8 cellular contexts compared by ENCODE assay signal in the genomic region with DNA sequence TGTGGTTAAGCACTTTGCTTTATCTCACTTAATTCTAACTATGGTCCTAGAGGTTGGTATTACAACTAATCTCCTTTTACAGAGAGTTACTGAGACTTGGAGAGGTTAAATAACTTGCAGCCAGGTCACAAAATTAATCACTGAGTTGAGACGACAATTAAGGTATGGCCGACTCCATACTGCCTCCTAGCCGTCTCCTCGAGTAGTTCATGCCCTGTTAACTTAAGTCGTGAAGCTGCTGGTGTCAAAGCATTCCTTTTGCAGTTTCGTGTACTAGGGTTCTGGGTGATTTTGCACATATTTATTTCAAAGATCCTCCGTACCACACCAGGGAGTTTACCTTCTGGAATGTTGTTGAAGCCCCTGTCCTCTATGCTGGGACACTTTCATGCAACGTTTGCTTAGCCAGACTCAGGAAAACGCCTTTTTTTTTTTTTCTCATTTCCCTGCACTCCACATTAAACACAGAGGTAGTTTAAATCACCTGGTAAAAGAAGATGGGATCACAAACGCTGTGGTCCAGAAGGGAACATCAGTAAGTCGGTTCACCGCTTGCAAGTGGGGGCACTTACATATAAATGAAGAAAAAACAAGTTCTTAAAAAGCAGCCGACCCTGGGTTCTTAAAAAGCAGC. TPM values are rescaled to one million over a fixed set of nuclear protein-coding genes. Genes with fewer than 3 reads are reported as not detected.
DNase-seq lines count a peak whose midpoint lies in the region; TF ChIP-seq lines count a peak whose summit lies in the region.

No MANE protein-coding gene starts in this region.

- no peaks in the 10 kb centered on the region for H3K9me2 ChIP-seq in hepatocyte (replicated peaks; ENCODE audit: insufficient read depth)

- H4K20me1 ChIP-seq in hepatocyte (ENCODE audit: insufficient read depth, poor library complexity, severe bottlenecking), result no peaks in the 10 kb centered on the region

- H3K27ac ChIP-seq in angular gyrus (ENCODE audit: low read depth, low read length) (peak overlapping the region; percentile 86), hepatocyte (peak overlapping the region; percentile 99), sigmoid colon (peak overlapping the region; percentile 97 to 100 (median 99))

- H3K36me3 ChIP-seq in hepatocyte (replicated peaks; ENCODE audit: insufficient read depth, low read depth), result no peaks in the 10 kb centered on the region
- H3K36me3 ChIP-seq in sigmoid colon, result no peaks in the 10 kb centered on the region

- TF ChIP-seq CTCF in HFF-Myc (IDR thresholded peaks at IDR 0.05; ENCODE audit: low read depth, low read length, missing control alignments) (peak; percentile 82), NB4 (IDR thresholded peaks at IDR 0.05; ENCODE audit: low read depth, low read length) (peak; percentile 63), hepatocyte (IDR thresholded peaks at IDR 0.05; ENCODE audit: poor library complexity) (peak; percentile 72), sigmoid colon (IDR thresholded peaks at IDR 0.05) (peak; percentile 30 to 78 (median 66))

- TF ChIP-seq POLR2A in NB4 (IDR thresholded peaks at IDR 0.05; ENCODE audit: extremely low read depth, insufficient read length) (no peak), sigmoid colon (IDR thresholded peaks at IDR 0.05) (no peak)

- DNase-seq in GM04503 (ENCODE audit: low read depth) (peak; percentile 45), HFF-Myc (ENCODE audit: extremely low read depth, low read depth) (no peak), NB4 (ENCODE audit: low read depth) (peak; percentile 87), T-helper 1 cell (peak; percentile 23 to 82 (median 50)), hepatocyte (ENCODE audit: low spot score) (peak; percentile 84), sigmoid colon (no peak), occipital lobe (lab: John Stamatoyannopoulos, UW) (no peak)

- H3K4me1 ChIP-seq in hepatocyte (ENCODE audit: insufficient read depth), result peaks cover 16% of the 10 kb centered on the region
- peaks cover 0 to 28% (median 22%) of the 10 kb centered on the region in 4 donors for H3K4me1 ChIP-seq in sigmoid colon

- 2% methylated on average over 13 of the region's 13 CpGs for WGBS in hepatocyte (ENCODE audit: low lambda C conversion rate, missing lambda C conversion rate)
- WGBS in sigmoid colon, 2 donors, result 0 to 1% methylated on average over 13 of the region's 13 CpGs

- H3K4me3 ChIP-seq in HFF-Myc (replicated peaks; ENCODE audit: low read depth, low read length) (peak overlapping the region; percentile 78), NB4 (ENCODE audit: low read depth, low read length) (peak overlapping the region; percentile 96), hepatocyte (peak overlapping the region; percentile 43), sigmoid colon (peak overlapping the region; percentile 73 to 99 (median 94))

- no peak for TF ChIP-seq EP300 in sigmoid colon (IDR thresholded peaks at IDR 0.05)

- H3K79me2 ChIP-seq in hepatocyte, result peaks cover 27% of the 10 kb centered on the region

- no peaks in the 10 kb centered on the region for H3K9me3 ChIP-seq in hepatocyte (ENCODE audit: low read depth)
- H3K9me3 ChIP-seq in sigmoid colon, result no peaks in the 10 kb centered on the region

- intact Hi-C loops in sigmoid colon (cut with DNase I), result loop anchor here (5.0 to 10.0 kb wide), 4 partner anchors 71 to 381 kb away; a partner anchor contains a TSS

- H2AFZ ChIP-seq in hepatocyte, result peak overlapping the region; percentile 95

- peak overlapping the region; percentile 78 for H3K4me2 ChIP-seq in hepatocyte

- H3K27me3 ChIP-seq in hepatocyte (no peaks in the 10 kb centered on the region), sigmoid colon (no peaks in the 10 kb centered on the region)

RNA-seq across cellular contexts. Expression of a gene that starts 0.6 kb away (rescaled TPM):
- 86.9 and 87.7 TPM in 2 replicates for total RNA-seq in hepatocyte
- 25.6 and 28.7 TPM in 2 replicates for polyA plus RNA-seq in hepatocyte
- total RNA-seq in sigmoid colon, result 100 to 1,000 TPM; 171 to 312 (median 199) TPM
- 10 to 100 TPM; 15.2 to 39.0 (median 26.1) TPM for polyA plus RNA-seq in sigmoid colon
- 24.6 TPM for total RNA-seq in occipital lobe

Comparison
In these comparisons a context has a peak if more than half of its experiments do, and no peak if none do; other contexts are left out.
1. DNase-seq: peak in GM04503 (single experiment), NB4 (single experiment), T-helper 1 cell (5 of 5) and hepatocyte (single experiment); none in HFF-Myc (single experiment), sigmoid colon (single experiment) and occipital lobe (single experiment).
2. H3K4me3 ChIP-seq: peak in every context shown above with its lines; median percentile 96 in NB4; 94 in sigmoid colon; 78 in HFF-Myc; 43 in hepatocyte.
3. Peak in every context shown above with its lines, with median percentiles within 50 percentile points of each other: CTCF ChIP-seq and H3K27ac ChIP-seq.